ENCODE assay signal across 16 cellular contexts in the genomic region with DNA sequence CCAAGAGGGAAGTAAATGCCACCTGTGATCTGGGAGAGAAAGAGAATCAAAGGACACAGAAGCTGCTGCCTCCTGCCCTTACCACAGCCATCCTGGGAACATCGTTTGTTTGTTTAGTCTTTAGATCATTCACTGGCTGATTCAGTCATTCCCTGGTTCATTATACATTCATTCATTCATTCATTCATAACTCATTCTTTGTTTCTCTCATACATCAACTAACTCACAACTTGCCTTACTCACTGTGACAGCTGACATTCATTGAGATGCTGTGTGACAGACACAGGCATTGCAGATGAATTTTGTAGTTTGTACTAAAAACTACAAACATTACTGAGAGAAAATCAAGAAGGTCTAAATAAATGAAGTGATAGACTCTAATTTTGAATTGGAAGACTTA.
DNase-seq lines count a peak whose midpoint lies in the region; ATAC-seq, FAIRE-seq and TF ChIP-seq lines count a peak whose summit lies in the region.
"Had no signal": no experiment of that assay in that cellular context is flagged by ENCODE, and none has a peak within 500 bp of the region (broad histone marks: within the 10 kb centered on the region; RNA-seq: fewer than 3 reads in every experiment).

No MANE protein-coding gene starts in this region.

- H3K27ac ChIP-seq in CD4-positive, alpha-beta T cell (ENCODE audit: low read depth, low read length) = peak overlapping the region; percentile 66
- H3K27ac ChIP-seq: coronary artery, SJSA1 had no signal

- intact Hi-C loops in CD4-positive, alpha-beta T cell (cut with DNase I, micrococcal nuclease) = loop anchor here (2.0 to 5.0 kb wide), 3 partner anchors 23 to 290 kb away; partner anchors contain the start of gene TNRC6C (in 1 of the 2)
- intact Hi-C loops in activated CD8-positive, alpha-beta T cell treated with anti-CD3 and anti-CD28 coated beads for 36 hours (cut with micrococcal nuclease) = no loop called here
- intact Hi-C loops in natural killer cell (cut with micrococcal nuclease) = loop anchor here (10.0 kb wide), 1 partner anchor 343 kb away; no protein-coding TSS in a partner anchor

- peaks cover 8% of the 10 kb centered on the region for H3K9me3 ChIP-seq in CD4-positive, alpha-beta T cell (ENCODE audit: control insufficient read depth, low read length)

- no peak for TF ChIP-seq POLR2A in GM12891 (IDR thresholded peaks at IDR 0.05; ENCODE audit: low read depth, low read length)

- H3K27me3 ChIP-seq in CD4-positive, alpha-beta T cell (ENCODE audit: control insufficient read depth, insufficient read depth, low read length) = no peaks in the 10 kb centered on the region
- H3K27me3 ChIP-seq: SJSA1 had no signal

- peak; percentile 3 for ATAC-seq in CD4-positive, alpha-beta T cell (ENCODE audit: poor library complexity)
- peak; percentile 31 for ATAC-seq in activated CD8-positive, alpha-beta T cell treated with anti-CD3 and anti-CD28 coated beads for 36 hours
- ATAC-seq in natural killer cell = no peak
- ATAC-seq in HG02642 (IDR thresholded peaks at IDR 0.05; ENCODE audit: poor library complexity, unreplicated experiment) = no peak

- POLR2A ChIA-PET in CD4-positive, alpha-beta T cell (lab: Charles Lee) = interaction anchor here (0.7 to 3.7 kb wide), 23 partner anchors 10 to 527 kb away, joined by 3 to 70 read pairs (median 4); partner anchors contain the start of genes SEC14L1 and TNRC6C
- POLR2A ChIA-PET in activated CD8-positive, alpha-beta T cell treated with anti-CD3 and anti-CD28 coated beads for 36 hours (lab: Charles Lee) = interaction anchor here (1.0 to 2.4 kb wide), 8 partner anchors 22 to 528 kb away, joined by 3 to 19 read pairs (median 3); partner anchors contain the start of gene TNRC6C

- no peaks in the 10 kb centered on the region for H3K36me3 Mint-ChIP-seq in CD4-positive, alpha-beta T cell (ENCODE audit: low read depth)
- H3K36me3 Mint-ChIP-seq in activated CD8-positive, alpha-beta T cell treated with anti-CD3 and anti-CD28 coated beads for 36 hours (ENCODE audit: low read depth) = peaks cover 18% of the 10 kb centered on the region
- H3K36me3 Mint-ChIP-seq in natural killer cell = peaks cover 9% of the 10 kb centered on the region

- peaks cover 7% of the 10 kb centered on the region for H3K9me3 Mint-ChIP-seq in CD4-positive, alpha-beta T cell
- peaks cover 26% of the 10 kb centered on the region for H3K9me3 Mint-ChIP-seq in activated CD8-positive, alpha-beta T cell treated with anti-CD3 and anti-CD28 coated beads for 36 hours
- H3K9me3 Mint-ChIP-seq in natural killer cell = peaks cover 0 to 2% of the 10 kb centered on the region in 2 donors

- H3K27me3 Mint-ChIP-seq in CD4-positive, alpha-beta T cell = no peaks in the 10 kb centered on the region
- H3K27me3 Mint-ChIP-seq in activated CD8-positive, alpha-beta T cell treated with anti-CD3 and anti-CD28 coated beads for 36 hours = no peaks in the 10 kb centered on the region
- no peaks in the 10 kb centered on the region for H3K27me3 Mint-ChIP-seq in natural killer cell (ENCODE audit: low read depth in 2 of 2)

- no peak for TF ChIP-seq CTCF in CD4-positive, alpha-beta T cell (IDR thresholded peaks at IDR 0.05)
- no peak for TF ChIP-seq CTCF in activated CD8-positive, alpha-beta T cell treated with anti-CD3 and anti-CD28 coated beads for 36 hours (IDR thresholded peaks at IDR 0.05)
- TF ChIP-seq CTCF in natural killer cell (IDR thresholded peaks at IDR 0.05) = no peak

- no peak for DNase-seq in CD4-positive, alpha-beta T cell
- DNase-seq in GM12891 (ENCODE audit: insufficient read length, low spot score) = no peak
- no peak for DNase-seq in activated CD8-positive, alpha-beta T cell treated with anti-CD3 and anti-CD28 coated beads for 36 hours
- DNase-seq in natural killer cell = no peak
- DNase-seq in AML-193 (lab: John Stamatoyannopoulos, UW) = no peak
- DNase-seq in SIG-M5 (lab: John Stamatoyannopoulos, UW) = no peak
- DNase-seq: C1 segment of cervical spinal cord, EL, HCEC 1CT, NCI-H1436, NCI-H345 had no signal

- H3K4me1 Mint-ChIP-seq in CD4-positive, alpha-beta T cell (ENCODE audit: low read depth) = peaks cover 53% of the 10 kb centered on the region
- peaks cover 45% of the 10 kb centered on the region for H3K4me1 Mint-ChIP-seq in activated CD8-positive, alpha-beta T cell treated with anti-CD3 and anti-CD28 coated beads for 36 hours (ENCODE audit: low read depth)
- peaks cover 35 to 42% of the 10 kb centered on the region in 2 donors for H3K4me1 Mint-ChIP-seq in natural killer cell

- CTCF ChIA-PET in CD4-positive, alpha-beta T cell (lab: Charles Lee) = interaction anchor here (1.4 kb wide), 1 partner anchor 346 kb away, joined by 5 read pairs; no protein-coding TSS in a partner anchor
- CTCF ChIA-PET in activated CD8-positive, alpha-beta T cell treated with anti-CD3 and anti-CD28 coated beads for 36 hours (lab: Charles Lee) = interaction anchor here (1.1 to 2.5 kb wide), 4 partner anchors 22 to 61 kb away, joined by 3 to 15 read pairs (median 4); no protein-coding TSS in a partner anchor

- peak overlapping the region; percentile 82 for H3K4me3 Mint-ChIP-seq in CD4-positive, alpha-beta T cell
- H3K4me3 Mint-ChIP-seq in activated CD8-positive, alpha-beta T cell treated with anti-CD3 and anti-CD28 coated beads for 36 hours = peak overlapping the region; percentile 83
- peak overlapping the region; percentile 97 for H3K4me3 Mint-ChIP-seq in natural killer cell

- FAIRE-seq in GM12891 (lab: Jason Lieb, UNC) = peak; percentile 28
- FAIRE-seq: astrocyte, GM12892 had no signal

- H3K27ac Mint-ChIP-seq in CD4-positive, alpha-beta T cell = peak overlapping the region; percentile 93
- H3K27ac Mint-ChIP-seq in activated CD8-positive, alpha-beta T cell treated with anti-CD3 and anti-CD28 coated beads for 36 hours = peak overlapping the region; percentile 96
- peak overlapping the region; percentile 93 to 95 for H3K27ac Mint-ChIP-seq in natural killer cell

TF ChIP-seq in GM12891, 5 proteins besides CTCF, POLR2A, EP300 and RAD21:
- TF ChIP-seq PAX5 (IDR thresholded peaks at IDR 0.05; ENCODE audit: insufficient read depth, low read length, severe bottlenecking) = no peak
- no peak for TF ChIP-seq POU2F2 (IDR thresholded peaks at IDR 0.05; ENCODE audit: low read depth, low read length)
- no peak for TF ChIP-seq POLR2AphosphoS5 (IDR thresholded peaks at IDR 0.05; ENCODE audit: low read depth, low read length)
- no peak for TF ChIP-seq SPI1 (IDR thresholded peaks at IDR 0.05; ENCODE audit: low read depth, low read length)
- no peak for TF ChIP-seq TAF1 (IDR thresholded peaks at IDR 0.05; ENCODE audit: low read depth, low read length)
TF ChIP-seq in GM12891: peak in this region for 0.

Comparison
In these comparisons a context has a peak if more than half of its experiments do, and no peak if none do; other contexts are left out.
1. ATAC-seq: peak in CD4-positive, alpha-beta T cell (single experiment) and activated CD8-positive, alpha-beta T cell treated with anti-CD3 and anti-CD28 coated beads for 36 hours (single experiment); none in natural killer cell (0 of 3) and HG02642 (single experiment).
2. Peak in every context shown above with its lines, with median percentiles within 50 percentile points of each other: H3K27ac Mint-ChIP-seq and H3K4me3 Mint-ChIP-seq.